In the genomic region with DNA sequence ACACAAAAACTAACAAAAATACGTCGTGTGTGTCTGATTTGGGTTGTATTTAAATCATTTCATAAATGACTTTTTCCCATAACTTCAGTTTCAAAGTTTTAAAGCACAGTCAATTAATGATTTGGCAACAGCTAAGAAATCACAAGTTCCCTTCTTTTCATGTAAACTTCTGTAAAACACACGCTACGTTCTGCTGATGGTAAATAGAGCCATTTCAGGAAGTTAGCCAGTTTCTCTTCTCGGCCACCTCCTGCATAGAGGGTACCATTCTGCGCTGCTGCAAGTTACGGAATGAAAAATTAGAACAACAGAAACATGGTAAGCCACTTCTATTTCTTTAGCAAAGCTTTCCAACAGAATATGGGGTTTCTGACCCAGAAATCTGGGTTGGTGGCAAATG, we compare ENCODE assay signal across 17 cellular contexts. TPM values are rescaled to one million over a fixed set of nuclear protein-coding genes. Genes with fewer than 3 reads are reported as not detected.
"Had no signal": no experiment of that assay in that cellular context is flagged by ENCODE, and none has a peak within 500 bp of the region (broad histone marks: within the 10 kb centered on the region; RNA-seq: fewer than 3 reads in every experiment).

TLR8 (plus strand) TSS at position 229 of the 400 bp plus-strand sequence; CDS start at position 316, 87 bp downstream.

- DNase-seq: activated CD4-positive, alpha-beta T cell treated with anti-CD3 and anti-CD28 coated beads, Interleukin-2, amount 50 U/mL, for 48 hours; activated CD8-positive, alpha-beta memory T cell treated with anti-CD3 and anti-CD28 coated beads, Interleukin-2, amount 10 ng/mL, durations not matched to agents 7 days and 5 days; activated naive CD8-positive, alpha-beta T cell treated with anti-CD3 and anti-CD28 coated beads, Interleukin-2, amount 10 ng/mL, durations not matched to agents 7 days and 5 days; activated T-cell treated with anti-CD3 and anti-CD28 coated beads, Interleukin-2, amount 50 U/mL, for 72 hours; glutamatergic neuron; left colon; ovary; transverse colon had no signal

- H3K27ac Mint-ChIP-seq: activated CD8-positive, alpha-beta memory T cell treated with anti-CD3 and anti-CD28 coated beads, Interleukin-2, amount 10 ng/mL, durations not matched to agents 7 days and 5 days; activated naive CD8-positive, alpha-beta T cell treated with anti-CD3 and anti-CD28 coated beads, Interleukin-2, amount 10 ng/mL, durations not matched to agents 7 days and 5 days; activated T-cell treated with anti-CD3 and anti-CD28 coated beads, Interleukin-2, amount 50 U/mL, for 72 hours; stimulated activated effector memory CD8-positive, alpha-beta T cell treated with anti-CD3 and anti-CD28 coated beads, Interleukin-12 subunit alpha, Interleukin-12 subunit beta, amount 100 ng/mL, for 72 hours had no signal

- H3K9me3 Mint-ChIP-seq: activated naive CD8-positive, alpha-beta T cell treated with anti-CD3 and anti-CD28 coated beads, Interleukin-2, amount 10 ng/mL, durations not matched to agents 7 days and 5 days; activated T-cell treated with anti-CD3 and anti-CD28 coated beads, Interleukin-2, amount 50 U/mL, for 72 hours; stimulated activated effector memory CD8-positive, alpha-beta T cell treated with anti-CD3 and anti-CD28 coated beads, Interleukin-12 subunit alpha, Interleukin-12 subunit beta, amount 100 ng/mL, for 72 hours had no signal

- H3K4me3 Mint-ChIP-seq: activated CD8-positive, alpha-beta memory T cell treated with anti-CD3 and anti-CD28 coated beads, Interleukin-2, amount 10 ng/mL, durations not matched to agents 7 days and 5 days; activated naive CD8-positive, alpha-beta T cell treated with anti-CD3 and anti-CD28 coated beads, Interleukin-2, amount 10 ng/mL, durations not matched to agents 7 days and 5 days; activated T-cell treated with anti-CD3 and anti-CD28 coated beads, Interleukin-2, amount 50 U/mL, for 72 hours; stimulated activated effector memory CD8-positive, alpha-beta T cell treated with anti-CD3 and anti-CD28 coated beads, Interleukin-12 subunit alpha, Interleukin-12 subunit beta, amount 100 ng/mL, for 72 hours had no signal

- ATAC-seq: activated CD4-positive, CD25-positive, alpha-beta regulatory T cell treated with anti-CD3 and anti-CD28 coated beads, Interleukin-2, amount 50 U/mL, for 24 hours; activated CD8-positive, alpha-beta memory T cell treated with anti-CD3 and anti-CD28 coated beads, Interleukin-2, amount 10 ng/mL, durations not matched to agents 7 days and 5 days; activated T-cell treated with anti-CD3 and anti-CD28 coated beads, Interleukin-2, amount 50 U/mL, for 72 hours; esophagus mucosa; left colon; stimulated activated effector memory CD8-positive, alpha-beta T cell treated with anti-CD3 and anti-CD28 coated beads, Interleukin-12 subunit alpha, Interleukin-12 subunit beta, amount 100 ng/mL, for 72 hours had no signal

- H3K36me3 ChIP-seq: breast epithelium, ovary, transverse colon had no signal

- H3K27me3 Mint-ChIP-seq: activated CD8-positive, alpha-beta memory T cell treated with anti-CD3 and anti-CD28 coated beads, Interleukin-2, amount 10 ng/mL, durations not matched to agents 7 days and 5 days; activated naive CD8-positive, alpha-beta T cell treated with anti-CD3 and anti-CD28 coated beads, Interleukin-2, amount 10 ng/mL, durations not matched to agents 7 days and 5 days had no signal

- H3K36me3 Mint-ChIP-seq: activated CD8-positive, alpha-beta memory T cell treated with anti-CD3 and anti-CD28 coated beads, Interleukin-2, amount 10 ng/mL, durations not matched to agents 7 days and 5 days; activated naive CD8-positive, alpha-beta T cell treated with anti-CD3 and anti-CD28 coated beads, Interleukin-2, amount 10 ng/mL, durations not matched to agents 7 days and 5 days; stimulated activated effector memory CD8-positive, alpha-beta T cell treated with anti-CD3 and anti-CD28 coated beads, Interleukin-12 subunit alpha, Interleukin-12 subunit beta, amount 100 ng/mL, for 72 hours had no signal

- H3K27ac ChIP-seq: breast epithelium, ovary, skin epidermis, transverse colon had no signal

- H3K9me3 ChIP-seq: breast epithelium, ovary, transverse colon had no signal

- H3K27me3 ChIP-seq: ovary, transverse colon had no signal

- H3K4me3 ChIP-seq: breast epithelium, ovary, skin epidermis, transverse colon had no signal

- H3K4me1 ChIP-seq: breast epithelium, transverse colon had no signal

RNA-seq across cellular contexts. Expression of gene TLR8, which starts in this region (rescaled TPM):
- total RNA-seq: activated CD8-positive, alpha-beta memory T cell treated with anti-CD3 and anti-CD28 coated beads, Interleukin-2, amount 10 ng/mL, durations not matched to agents 7 days and 5 days; activated T-cell treated with anti-CD3 and anti-CD28 coated beads, Interleukin-2, amount 50 U/mL, for 72 hours; dermis microvascular lymphatic vessel endothelial cell; renal cortical epithelial cell; T-helper 2 cell treated with Interferon-gamma antibody and Interleukin-4, amounts not matched to agents 100 ng/mL and 5 ng/mL, for 36 hours had no signal
- polyA plus RNA-seq: neural cell had no signal
